8 cellular contexts compared by ENCODE assay signal in the genomic region with DNA sequence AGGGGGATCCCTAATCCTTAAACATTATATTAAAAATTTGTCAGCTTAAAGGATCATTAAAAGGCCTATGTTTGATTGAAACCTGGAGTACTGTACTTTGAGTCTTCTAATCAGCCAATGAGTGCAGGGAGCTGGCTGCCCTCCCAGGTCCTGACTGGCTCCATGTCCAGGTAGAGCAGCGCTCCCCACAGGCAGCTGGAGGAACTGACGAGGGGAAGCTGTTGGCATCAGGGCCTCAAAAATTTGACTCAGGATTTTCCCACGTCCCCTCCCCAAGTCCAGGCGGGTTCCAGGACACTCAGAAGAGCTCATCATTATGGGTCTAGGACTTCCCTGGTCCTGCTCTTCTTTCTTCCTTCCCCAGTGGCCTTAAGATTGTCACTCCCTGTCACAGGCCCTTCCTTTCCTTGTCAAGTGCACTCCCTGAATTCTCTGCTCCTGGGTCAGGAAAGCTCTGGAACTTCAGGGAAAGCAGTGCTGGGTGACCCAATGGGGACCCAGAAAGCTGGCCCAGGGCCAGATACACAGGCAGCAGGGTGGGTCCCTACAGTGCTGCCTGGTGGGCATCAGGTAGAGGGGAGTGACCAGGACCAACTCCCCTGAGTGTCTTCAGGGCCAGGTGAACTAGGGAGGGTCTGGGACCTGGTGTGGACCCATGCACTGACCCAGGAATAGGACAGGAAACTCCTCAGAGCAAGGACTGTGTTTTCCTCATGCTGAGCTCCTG.
DNase-seq lines count a peak whose midpoint lies in the region; ATAC-seq and TF ChIP-seq lines count a peak whose summit lies in the region.

No MANE protein-coding gene starts in this region.

- TF ChIP-seq CTCF in DND-41 (IDR thresholded peaks at IDR 0.05; ENCODE audit: borderline replicate concordance, extremely low read depth, low read length, poor library complexity, severe bottlenecking) (peak; percentile 34), HFF-Myc (IDR thresholded peaks at IDR 0.05; ENCODE audit: low read depth, low read length, missing control alignments) (peak; percentile 28), astrocyte of the cerebellum (IDR thresholded peaks at IDR 0.05; ENCODE audit: low read depth, low read length, missing control alignments) (peak; percentile 20), liver (IDR thresholded peaks at IDR 0.05; ENCODE audit: low read depth, low read length, missing input control) (peak; percentile 62)

- H3K4me1 ChIP-seq in DND-41 (ENCODE audit: insufficient read depth, low read length) (no peaks in the 10 kb centered on the region), liver (ENCODE audit: control insufficient read depth in 4 of 4, insufficient read depth in 4 of 4, low read length in 3 of 4) (peaks cover 0 to 10% (median 2%) of the 10 kb centered on the region in 4 donors)

- no peaks in the 10 kb centered on the region for H3K79me2 ChIP-seq in DND-41 (ENCODE audit: insufficient read depth, low read length)

- H3K36me3 ChIP-seq in DND-41 (ENCODE audit: insufficient read depth, low read length) = no peaks in the 10 kb centered on the region
- no peaks in the 10 kb centered on the region for H3K36me3 ChIP-seq in liver (ENCODE audit: control insufficient read depth in 4 of 4, insufficient read depth in 3 of 4, low read depth in 1 of 4, low read length in 3 of 4)

- H3K4me3 ChIP-seq in DND-41 (ENCODE audit: low read depth in 1 of 2, low read length in 2 of 2) (no peak overlapping the region), HFF-Myc (replicated peaks; ENCODE audit: low read depth, low read length) (no peak overlapping the region), astrocyte of the cerebellum (ENCODE audit: low read depth, low read length) (no peak overlapping the region), liver (ENCODE audit: low read depth in 1 of 3, low read length in 3 of 3) (no peak overlapping the region)

- no peak overlapping the region for H3K9ac ChIP-seq in DND-41 (ENCODE audit: low read depth, low read length)
- H3K9ac ChIP-seq in liver (ENCODE audit: low read depth in 1 of 2, low read length in 2 of 2) = no peak overlapping the region

- no peak for DNase-seq in DND-41
- DNase-seq in HFF-Myc (ENCODE audit: extremely low read depth, low read depth) = no peak
- DNase-seq in astrocyte of the cerebellum (ENCODE audit: low read depth) = no peak
- no peak for DNase-seq in NCI-H2227 treated with DMSO at 0.1 percent for 48 hours (lab: John Stamatoyannopoulos, UW)
- DNase-seq in foreskin melanocyte = no peak
- DNase-seq in SHP77 treated with DMSO at 0.1 percent for 48 hours (lab: John Stamatoyannopoulos, UW) = no peak
- DNase-seq in RKO (ENCODE audit: low spot score) = no peak

- no peak overlapping the region for H3K4me2 ChIP-seq in DND-41 (ENCODE audit: insufficient read depth, low read length)

- H3K27me3 ChIP-seq in DND-41 (ENCODE audit: insufficient read depth, low read length, poor library complexity) (no peaks in the 10 kb centered on the region), liver (ENCODE audit: control insufficient read depth in 4 of 4, insufficient read depth in 4 of 4, low read length in 3 of 4) (no peaks in the 10 kb centered on the region)

- in situ Hi-C loops in astrocyte of the cerebellum (cut with HindIII; ENCODE audit: low sequenced_read_pairs) = no loop called here

- WGBS in liver = 72% methylated on average over 4 of the region's 4 CpGs

- TF ChIP-seq RAD21 in liver (IDR thresholded peaks at IDR 0.05) = peak; percentile 72 to 73

- H2AFZ ChIP-seq in DND-41 (ENCODE audit: low read depth, low read length) = no peak overlapping the region

- H3K27ac ChIP-seq in DND-41 (ENCODE audit: low read length) (no peak overlapping the region), liver (ENCODE audit: low read depth in 1 of 2, low read length in 2 of 2) (peak overlapping the region in 1 of 2 donors; percentile 44)

- ATAC-seq in DND-41 (ENCODE audit: insufficient read depth, low read depth) = no peak

- H4K20me1 ChIP-seq in DND-41 (ENCODE audit: insufficient read depth, low read length) = no peaks in the 10 kb centered on the region

- H3K9me3 ChIP-seq in DND-41 (ENCODE audit: insufficient read depth, low read length, severe bottlenecking) = no peaks in the 10 kb centered on the region
- H3K9me3 ChIP-seq in liver (ENCODE audit: control insufficient read depth in 4 of 4, low read length in 3 of 4) = no peaks in the 10 kb centered on the region

TF ChIP-seq in liver, 16 proteins besides CTCF, POLR2A, EP300 and RAD21:
- TF ChIP-seq, protein P1, sequence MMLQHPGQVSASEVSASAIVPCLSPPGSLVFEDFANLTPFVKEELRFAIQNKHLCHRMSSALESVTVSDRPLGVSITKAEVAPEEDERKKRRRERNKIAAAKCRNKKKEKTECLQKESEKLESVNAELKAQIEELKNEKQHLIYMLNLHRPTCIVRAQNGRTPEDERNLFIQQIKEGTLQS (IDR thresholded peaks at IDR 0.05) = no peak
- peak; percentile 20 to 29 for TF ChIP-seq HNF4A (conservative IDR thresholded peaks at IDR 0.05)
TF ChIP-seq in liver: peak in this region for 1.
